ENCODE assay signal across 18 cellular contexts in the genomic region with DNA sequence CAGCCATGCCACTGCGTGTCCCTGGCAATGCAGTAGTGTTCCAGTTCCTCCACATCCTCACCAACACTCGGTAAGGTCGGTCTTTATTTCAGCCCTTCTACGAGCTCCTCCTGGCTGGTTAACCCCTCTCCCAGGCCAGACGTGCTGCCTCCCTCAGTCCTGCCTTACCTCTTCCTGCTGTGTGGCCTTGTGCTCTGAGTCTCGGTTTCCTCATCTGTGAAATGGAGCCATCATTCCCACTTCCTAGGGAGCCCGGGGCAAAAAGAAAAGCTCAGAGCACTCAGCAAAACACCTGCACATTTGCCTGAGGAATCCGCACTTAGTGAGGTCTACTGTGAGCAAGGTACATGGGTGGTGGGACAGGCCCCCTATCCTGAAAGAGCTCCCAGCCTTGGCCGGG.
"Had no signal": no experiment of that assay in that cellular context is flagged by ENCODE, and none has a peak within 500 bp of the region (broad histone marks: within the 10 kb centered on the region; RNA-seq: fewer than 3 reads in every experiment).

No MANE protein-coding gene starts in this region.

- H3K4me2 ChIP-seq: hepatocyte had no signal

- H3K36me3 Mint-ChIP-seq: activated CD4-positive, alpha-beta memory T cell treated with anti-CD3 and anti-CD28 coated beads for 36 hours; activated naive CD8-positive, alpha-beta T cell had no signal

- H3K9me3 ChIP-seq: gastroesophageal sphincter, lower lobe of right lung, thoracic aorta, upper lobe of left lung had no signal

- FAIRE-seq: colon had no signal

- DNase-seq: activated CD4-positive, alpha-beta memory T cell treated with anti-CD3 and anti-CD28 coated beads for 36 hours; activated T-cell treated with anti-CD3 and anti-CD28 coated beads for 4 hours; amniotic stem cell; central memory CD4-positive, alpha-beta T cell; lower lobe of right lung; midbrain; occipital lobe; retina; upper lobe of left lung; WERI-Rb-1 had no signal

- H3K36me3 ChIP-seq: thoracic aorta had no signal

- H3K27ac Mint-ChIP-seq: activated CD4-positive, alpha-beta memory T cell treated with anti-CD3 and anti-CD28 coated beads for 36 hours; activated naive CD8-positive, alpha-beta T cell; activated T-helper 1 cell treated with anti-CD3 and anti-CD28 coated beads, Interleukin-12 subunit alpha, Interleukin-12 subunit beta, Interleukin-2, Interleukin-4 antibody, amounts not matched to agents 30 ng/mL and 10 ng/mL and 1 ng/mL, durations not matched to agents 14 hours and 24 hours and 36 hours had no signal

- H3K4me3 Mint-ChIP-seq: activated CD4-positive, alpha-beta memory T cell treated with anti-CD3 and anti-CD28 coated beads for 36 hours; activated naive CD8-positive, alpha-beta T cell; activated T-helper 1 cell treated with anti-CD3 and anti-CD28 coated beads, Interleukin-12 subunit alpha, Interleukin-12 subunit beta, Interleukin-2, Interleukin-4 antibody, amounts not matched to agents 30 ng/mL and 10 ng/mL and 1 ng/mL, durations not matched to agents 14 hours and 24 hours and 36 hours; nephron; T-helper 1 cell treated with Interleukin-12 subunit alpha and Interleukin-12 subunit beta and Interleukin-4 antibody, amounts not matched to agents 30 μg/mL and 1 μg/mL, for 36 hours had no signal

- H3K4me3 ChIP-seq: gastroesophageal sphincter, hepatocyte, lower lobe of right lung, thoracic aorta, upper lobe of left lung had no signal

- H3K27me3 Mint-ChIP-seq: activated CD4-positive, alpha-beta memory T cell treated with anti-CD3 and anti-CD28 coated beads for 36 hours; activated naive CD8-positive, alpha-beta T cell had no signal

- H3K27ac ChIP-seq: hepatocyte, lower lobe of right lung, thoracic aorta, WERI-Rb-1 had no signal

- H3K27me3 ChIP-seq: gastroesophageal sphincter, hepatocyte, upper lobe of left lung had no signal

- ATAC-seq: gastroesophageal sphincter, lower lobe of right lung had no signal

- H2AFZ ChIP-seq: hepatocyte had no signal

- H3K9me3 Mint-ChIP-seq: activated CD4-positive, alpha-beta memory T cell treated with anti-CD3 and anti-CD28 coated beads for 36 hours; activated T-helper 1 cell treated with anti-CD3 and anti-CD28 coated beads, Interleukin-12 subunit alpha, Interleukin-12 subunit beta, Interleukin-2, Interleukin-4 antibody, amounts not matched to agents 30 ng/mL and 10 ng/mL and 1 ng/mL, durations not matched to agents 14 hours and 24 hours and 36 hours; nephron; T-helper 1 cell treated with Interleukin-12 subunit alpha and Interleukin-12 subunit beta and Interleukin-4 antibody, amounts not matched to agents 30 μg/mL and 1 μg/mL, for 36 hours had no signal
